Comparison of ENCODE assay signal across 8 cellular contexts in genomic region chr14:67674139-67674479, GRCh38. TPM values are rescaled to one million over a fixed set of nuclear protein-coding genes. Genes with fewer than 3 reads are reported as not detected.
DNase-seq lines count a peak whose midpoint lies in the region; ATAC-seq and TF ChIP-seq lines count a peak whose summit lies in the region.

No MANE protein-coding gene starts in this region.

- H3K27ac Mint-ChIP-seq in CD4-positive, CD25-positive, alpha-beta regulatory T cell: peak overlapping the region; percentile 88 to 97 (median 94)
- H3K27ac Mint-ChIP-seq in endothelial cell (ENCODE audit: unreplicated experiment): peak overlapping the region; percentile 77

- ATAC-seq in CD4-positive, CD25-positive, alpha-beta regulatory T cell (ENCODE audit: low read depth in 2 of 2): peak; percentile 26 to 49
- peak; percentile 30 for ATAC-seq in GM19397 (IDR thresholded peaks at IDR 0.05; ENCODE audit: unreplicated experiment)
- peak; percentile 43 for ATAC-seq in HG03520 (IDR thresholded peaks at IDR 0.05; ENCODE audit: unreplicated experiment)

- peak in 2 of 3 donors; percentile 48 to 62 for DNase-seq in CD4-positive, CD25-positive, alpha-beta regulatory T cell
- DNase-seq in NCI-H774 (lab: John Stamatoyannopoulos, UW) (peak; percentile 12), endothelial cell (ENCODE audit: low spot score) (peak; percentile 77), mesenteric fat pad (ENCODE audit: low spot score) (peak; percentile 91)
- peak; percentile 55 for DNase-seq in activated CD8-positive, alpha-beta memory T cell treated with anti-CD3 and anti-CD28 coated beads, Interleukin-2, amount 50 U/mL, for 4 hours
- peak; percentile 11 for DNase-seq in stimulated activated CD8-positive, alpha-beta memory T cell treated with anti-CD3 and anti-CD28 coated beads, Interleukin-7, amount 100 ng/mL, for 24 hours (ENCODE audit: low read depth)

- no peak for TF ChIP-seq CTCF in endothelial cell (IDR thresholded peaks at IDR 0.05; ENCODE audit: unreplicated experiment)

- H3K27me3 ChIP-seq in CD4-positive, CD25-positive, alpha-beta regulatory T cell (ENCODE audit: control insufficient read depth, insufficient read depth, low read length): no peaks in the 10 kb centered on the region

- H3K9me3 ChIP-seq in CD4-positive, CD25-positive, alpha-beta regulatory T cell (ENCODE audit: control insufficient read depth in 2 of 2, low read length in 2 of 2): no peaks in the 10 kb centered on the region

- H3K4me3 Mint-ChIP-seq in CD4-positive, CD25-positive, alpha-beta regulatory T cell: peak overlapping the region; percentile 88 to 99 (median 92)
- H3K4me3 Mint-ChIP-seq in endothelial cell (ENCODE audit: unreplicated experiment): peak overlapping the region; percentile 91

- H3K9me3 Mint-ChIP-seq in CD4-positive, CD25-positive, alpha-beta regulatory T cell: peaks cover 0 to 2% (median 0%) of the 10 kb centered on the region in 7 donors
- H3K9me3 Mint-ChIP-seq in endothelial cell (ENCODE audit: unreplicated experiment): no peaks in the 10 kb centered on the region

- peak overlapping the region; percentile 90 for H3K27ac ChIP-seq in CD4-positive, CD25-positive, alpha-beta regulatory T cell (ENCODE audit: insufficient read depth, low read length, poor library complexity, severe bottlenecking)

- H3K4me1 ChIP-seq in CD4-positive, CD25-positive, alpha-beta regulatory T cell (ENCODE audit: control insufficient read depth, insufficient read depth, low read length, poor library complexity, severe bottlenecking): peaks cover 31% of the 10 kb centered on the region

- no peaks in the 10 kb centered on the region for H3K27me3 Mint-ChIP-seq in CD4-positive, CD25-positive, alpha-beta regulatory T cell
- no peaks in the 10 kb centered on the region for H3K27me3 Mint-ChIP-seq in endothelial cell (ENCODE audit: unreplicated experiment)

- peaks cover 17% of the 10 kb centered on the region for H3K36me3 ChIP-seq in CD4-positive, CD25-positive, alpha-beta regulatory T cell (ENCODE audit: control insufficient read depth, insufficient read depth, low read length)

- peaks cover 30 to 60% (median 44%) of the 10 kb centered on the region in 4 donors for H3K4me1 Mint-ChIP-seq in CD4-positive, CD25-positive, alpha-beta regulatory T cell
- H3K4me1 Mint-ChIP-seq in endothelial cell (ENCODE audit: unreplicated experiment): peaks cover 17% of the 10 kb centered on the region

- peaks cover 4% of the 10 kb centered on the region for H3K36me3 Mint-ChIP-seq in CD4-positive, CD25-positive, alpha-beta regulatory T cell
- H3K36me3 Mint-ChIP-seq in endothelial cell (ENCODE audit: low read depth, unreplicated experiment): peaks cover 6% of the 10 kb centered on the region

- H3K4me3 ChIP-seq in CD4-positive, CD25-positive, alpha-beta regulatory T cell (ENCODE audit: low read depth, low read length): peak overlapping the region; percentile 91

RNA-seq across cellular contexts. Expression of gene VTI1B, which starts 0.3 kb away (rescaled TPM):
- 46.0 TPM for total RNA-seq in CD4-positive, CD25-positive, alpha-beta regulatory T cell
- polyA plus RNA-seq in CD4-positive, CD25-positive, alpha-beta regulatory T cell: 10 to 100 TPM; 61.6 to 90.0 (median 78.6) TPM
- total RNA-seq in endothelial cell (ENCODE audit: unreplicated experiment) (87.9 TPM), mesenteric fat pad (195 TPM)

RNA-seq across cellular contexts. Expression of gene RDH11, which starts 21.5 kb away (rescaled TPM):
- total RNA-seq in CD4-positive, CD25-positive, alpha-beta regulatory T cell: 26.7 TPM
- polyA plus RNA-seq in CD4-positive, CD25-positive, alpha-beta regulatory T cell: 10 to 100 TPM; 66.7 to 84.1 (median 77.6) TPM
- total RNA-seq in endothelial cell (ENCODE audit: unreplicated experiment): 50.2 TPM
- 33.1 TPM for total RNA-seq in mesenteric fat pad

RNA-seq across cellular contexts. Expression of gene RDH12, which starts 27.6 kb away (rescaled TPM):
- total RNA-seq in CD4-positive, CD25-positive, alpha-beta regulatory T cell: not detected
- polyA plus RNA-seq in CD4-positive, CD25-positive, alpha-beta regulatory T cell: not detected
- total RNA-seq in endothelial cell (ENCODE audit: unreplicated experiment): 0.44 TPM
- total RNA-seq in mesenteric fat pad: not detected

RNA-seq across cellular contexts. Expression of gene ARG2, which starts 54.4 kb away (rescaled TPM):
- total RNA-seq in CD4-positive, CD25-positive, alpha-beta regulatory T cell: 4.3 TPM
- polyA plus RNA-seq in CD4-positive, CD25-positive, alpha-beta regulatory T cell: 1 to 10 TPM in 2 of 4 donors, under 1 TPM in 2; 0.96 to 1.9 (median 1.0) TPM
- total RNA-seq in endothelial cell (ENCODE audit: unreplicated experiment) (18.6 TPM), mesenteric fat pad (6.6 TPM)

Comparison
In these comparisons a context has a peak if more than half of its experiments do, and no peak if none do; other contexts are left out.
1. Peak in every context shown above with its lines: DNase-seq, ATAC-seq, H3K4me3 ChIP-seq and H3K27ac ChIP-seq.
2. DNase-seq: peak in every context shown above with its lines; median percentile 91 in mesenteric fat pad; 77 in endothelial cell; 55 in CD4-positive, CD25-positive, alpha-beta regulatory T cell; 55 in activated CD8-positive, alpha-beta memory T cell treated with anti-CD3 and anti-CD28 coated beads, Interleukin-2, amount 50 U/mL, for 4 hours; 12 in NCI-H774; 11 in stimulated activated CD8-positive, alpha-beta memory T cell treated with anti-CD3 and anti-CD28 coated beads, Interleukin-7, amount 100 ng/mL, for 24 hours.